ENCODE assay signal across 8 cellular contexts in genomic region chr15:42133892-42134502, GRCh38. TPM values are rescaled to one million over a fixed set of nuclear protein-coding genes. Genes with fewer than 3 reads are reported as not detected.
A peak's percentile ranks its signal among the peaks of the same experiment; 100 is the strongest.
DNase-seq lines count a peak whose midpoint lies in the region; ATAC-seq, FAIRE-seq and TF ChIP-seq lines count a peak whose summit lies in the region.

No MANE protein-coding gene starts in this region.

- H3K23ac ChIP-seq in H1 (ENCODE audit: insufficient read length) (no peak overlapping the region), neuronal stem cell (ENCODE audit: low read depth, low read length, poor library complexity) (peak overlapping the region; percentile 26)

- H2BK5ac ChIP-seq in H1 (ENCODE audit: low read depth, low read length) (no peak overlapping the region), neuronal stem cell (ENCODE audit: low read length) (no peak overlapping the region)

- no peaks in the 10 kb centered on the region for H3K36me3 ChIP-seq in H1 (ENCODE audit: control insufficient read depth in 2 of 4, insufficient read depth in 4 of 4, low read length in 3 of 4)
- no peaks in the 10 kb centered on the region for H3K36me3 ChIP-seq in neuronal stem cell (replicated peaks in 1 of 2; ENCODE audit: control insufficient read depth in 2 of 2, insufficient read depth in 2 of 2, low read length in 2 of 2)

- peak; percentile 93 to 97 for TF ChIP-seq RAD21 in H1 (IDR thresholded peaks at IDR 0.05 in 1 of 2, conservative IDR thresholded peaks at IDR 0.05 in 1 of 2; ENCODE audit: low read depth in 2 of 2, low read length in 2 of 2)

- POLR2A ChIA-PET in H1 (lab: Charles Lee; ENCODE audit: partially characterized antibody) = interaction anchor here (0.6 kb wide), 1 partner anchor 49 kb away, joined by 3 read pairs; no protein-coding TSS in a partner anchor

- H4K91ac ChIP-seq in H1 (replicated peaks; ENCODE audit: insufficient read length, low read length) = no peak overlapping the region
- no peak overlapping the region for H4K91ac ChIP-seq in neuronal stem cell (ENCODE audit: low read depth, low read length, poor library complexity)

- FAIRE-seq in H1 (lab: Jason Lieb, UNC) = peak; percentile 91

- H3K4me1 ChIP-seq in H1 (replicated peaks in 1 of 4; ENCODE audit: control insufficient read depth in 3 of 4, insufficient read depth in 4 of 4, low read length in 3 of 4) (peaks cover 0 to 7% (median 4%) of the 10 kb centered on the region in 4 experiments; a peak in 3 of 7 replicates), neuronal stem cell (ENCODE audit: control insufficient read depth in 2 of 2, insufficient read depth in 1 of 2, low read depth in 1 of 2, low read length in 2 of 2) (peaks cover 0 to 16% of the 10 kb centered on the region in 2 donors)

- H3K79me1 ChIP-seq in H1 (ENCODE audit: low read depth, low read length) (no peaks in the 10 kb centered on the region), neuronal stem cell (ENCODE audit: low read depth, low read length) (no peaks in the 10 kb centered on the region)

- no peak overlapping the region for H2BK12ac ChIP-seq in H1 (ENCODE audit: low read depth, low read length)
- H2BK12ac ChIP-seq in neuronal stem cell (ENCODE audit: low read length) = no peak overlapping the region

- H2AK5ac ChIP-seq in H1 (ENCODE audit: low read depth, low read length) (no peak overlapping the region), neuronal stem cell (ENCODE audit: low read depth, low read length) (peak overlapping the region; percentile 36)

- no peaks in the 10 kb centered on the region for H3K23me2 ChIP-seq in H1 (ENCODE audit: low read depth, low read length)

- no peak overlapping the region for H3K4ac ChIP-seq in H1 (replicated peaks; ENCODE audit: insufficient read length, low read depth, low read length)
- H3K4ac ChIP-seq in neuronal stem cell (ENCODE audit: low read length) = no peak overlapping the region

- H2BK120ac ChIP-seq in H1 (replicated peaks; ENCODE audit: low read depth, low read length) (no peak overlapping the region), neuronal stem cell (ENCODE audit: low read depth, low read length) (no peak overlapping the region)

- CTCF ChIA-PET in H1 (lab: Charles Lee; ENCODE audit: partially characterized antibody) = interaction anchor here (0.6 to 22.6 kb wide), 25 partner anchors 9 to 251 kb away, joined by 3 to 416 read pairs (median 4); partner anchors contain the start of genes PLA2G4D and PLA2G4F

- H3K18ac ChIP-seq in H1 (ENCODE audit: extremely low read depth, low read length) (no peak overlapping the region), neuronal stem cell (ENCODE audit: low read length) (no peak overlapping the region)

- H3K27ac ChIP-seq in 22Rv1 = no peak overlapping the region
- H3K27ac ChIP-seq in H1 (ENCODE audit: low read depth, low read length) = no peak overlapping the region
- no peak overlapping the region for H3K27ac ChIP-seq in neuronal stem cell (replicated peaks; ENCODE audit: low read length)

- 67% methylated on average over 11 of the region's 11 CpGs; no CpG with 5 or more reads in 1 of the 2 experiments for WGBS in H1 (ENCODE audit: extremely low coverage in 1 of 2, insufficient coverage in 1 of 2, insufficient read length in 1 of 2, insufficient replicate concordance in 2 of 2, low coverage in 1 of 2, low lambda C conversion rate in 2 of 2, missing lambda C conversion rate in 1 of 2), 2 experiments
- no CpG with 5 or more reads among the region's 11 CpGs for WGBS in neuronal stem cell (ENCODE audit: extremely low coverage in 2 of 2, insufficient read length in 2 of 2, insufficient replicate concordance in 1 of 2), 2 donors

- ATAC-seq in HG03196 (IDR thresholded peaks at IDR 0.05; ENCODE audit: unreplicated experiment) (no peak), GM18498 (IDR thresholded peaks at IDR 0.05; ENCODE audit: unreplicated experiment) (no peak)

- no peak overlapping the region for H3K4me3 ChIP-seq in GM12865 (ENCODE audit: low read depth, low read length)
- H3K4me3 ChIP-seq in H1 (ENCODE audit: extremely low read depth in 1 of 4, insufficient read depth in 2 of 4, low read depth in 3 of 4, low read length in 4 of 4) = no peak overlapping the region
- peak overlapping the region in 1 of 2 donors; percentile 3 for H3K4me3 ChIP-seq in neuronal stem cell (ENCODE audit: low read length in 2 of 2)

- no peak overlapping the region for H2BK20ac ChIP-seq in H1 (ENCODE audit: low read length)

- no peak overlapping the region for H4K5ac ChIP-seq in H1 (ENCODE audit: insufficient read length, low read depth, low read length)

- no peak overlapping the region for H3K4me2 ChIP-seq in H1 (ENCODE audit: insufficient read depth in 1 of 2, low read depth in 2 of 2, low read length in 2 of 2)
- H3K4me2 ChIP-seq in neuronal stem cell (ENCODE audit: insufficient read depth, low read length, poor library complexity, severe bottlenecking) = no peak overlapping the region

- H2BK15ac ChIP-seq in H1 (ENCODE audit: low read length) = no peak overlapping the region
- H2BK15ac ChIP-seq in neuronal stem cell (ENCODE audit: low read length) = no peak overlapping the region

- TF ChIP-seq CTCF in 22Rv1 (IDR thresholded peaks at IDR 0.05) (peak; percentile 93), GM12865 (IDR thresholded peaks at IDR 0.05; ENCODE audit: insufficient read depth, low read depth, low read length, missing control alignments) (peak; percentile 85), H1 (IDR thresholded peaks at IDR 0.05; ENCODE audit: control extremely low read depth in 1 of 3, insufficient read depth in 1 of 3, low read depth in 1 of 3, low read length in 3 of 3) (peak; percentile 98 to 99 (median 99))

- H3K79me2 ChIP-seq in H1 (ENCODE audit: control insufficient read depth in 1 of 2, insufficient read depth in 2 of 2, low read length in 2 of 2) = no peaks in the 10 kb centered on the region

- peak; percentile 70 for DNase-seq in GM12865 (ENCODE audit: low read depth)
- peak; percentile 29 for DNase-seq in NCI-H2196 (lab: John Stamatoyannopoulos, UW; ENCODE audit: unreplicated experiment)
- DNase-seq in activated CD4-positive, alpha-beta T cell treated with anti-CD3 and anti-CD28 coated beads for 4 hours = peak; percentile 14 to 43
- peak; percentile 56 to 95 for DNase-seq in H1 (ENCODE audit: low read depth in 1 of 2, low spot score in 2 of 2)
- no peak for DNase-seq in neuronal stem cell (ENCODE audit: low spot score)

- H3K27me3 ChIP-seq in H1 (replicated peaks in 1 of 4; ENCODE audit: control insufficient read depth in 3 of 4, extremely low read depth in 1 of 4, insufficient read depth in 3 of 4, low read length in 3 of 4) = no peaks in the 10 kb centered on the region
- peaks cover 0 to 8% (median 0%) of the 10 kb centered on the region in 3 experiments for H3K27me3 ChIP-seq in neuronal stem cell (ENCODE audit: control insufficient read depth in 3 of 3, insufficient read depth in 3 of 3, low read depth in 1 of 3, low read length in 3 of 3)

- H3K9me3 ChIP-seq in H1 (ENCODE audit: insufficient read depth in 2 of 2, low read depth in 1 of 2, low read length in 1 of 2) (0 out of 4 replicates have a peak, but pooled peaks cover 0 to 5% of the 10 kb centered on the region in 2 experiments), neuronal stem cell (replicated peaks in 1 of 2; ENCODE audit: control insufficient read depth in 2 of 2, insufficient read depth in 1 of 2, low read depth in 1 of 2, low read length in 2 of 2) (peaks cover 0 to under 1% of the 10 kb centered on the region in 2 donors)

- no peak for TF ChIP-seq POLR2A in H1 (IDR thresholded peaks at IDR 0.05; ENCODE audit: control extremely low read depth in 1 of 2, low read depth in 2 of 2, low read length in 2 of 2)

- H3K56ac ChIP-seq in H1 (replicated peaks; ENCODE audit: insufficient read length, low read depth, low read length) = no peak overlapping the region

- H2AFZ ChIP-seq in H1 (ENCODE audit: low read length) = peak overlapping the region; percentile 84
- no peak overlapping the region for H2AFZ ChIP-seq in neuronal stem cell (ENCODE audit: low read length)

- H3K14ac ChIP-seq in H1 (ENCODE audit: insufficient read length) (no peak overlapping the region), neuronal stem cell (ENCODE audit: low read length) (no peak overlapping the region)

- H4K20me1 ChIP-seq in H1 (replicated peaks in 1 of 2; ENCODE audit: control insufficient read depth in 1 of 2, insufficient read depth in 2 of 2, low read length in 2 of 2) = no peaks in the 10 kb centered on the region

- no peak overlapping the region for H4K8ac ChIP-seq in H1 (ENCODE audit: extremely low read depth, insufficient read depth, low read length)
- no peak overlapping the region for H4K8ac ChIP-seq in neuronal stem cell (ENCODE audit: low read depth, low read length)

- TF ChIP-seq EP300 in H1 (IDR thresholded peaks at IDR 0.05; ENCODE audit: borderline replicate concordance in 1 of 2, low read depth in 2 of 2, low read length in 2 of 2) = no peak

- H3K9ac ChIP-seq in H1 (replicated peaks in 1 of 4; ENCODE audit: extremely low read depth in 1 of 4, low read depth in 3 of 4, low read length in 3 of 4) (no peak overlapping the region), neuronal stem cell (ENCODE audit: low read depth, low read length, poor library complexity) (no peak overlapping the region)

TF ChIP-seq in H1, 55 proteins besides CTCF, POLR2A, EP300 and RAD21 (continues in another document):
- peak; percentile 40; the same call in 1 of the 2 replicates for TF ChIP-seq CREB1 (IDR thresholded peaks at IDR 0.05)

RNA-seq across cellular contexts. Expression of gene PLA2G4F, which starts 22.4 kb away (rescaled TPM):
- not detected in 2 replicates for total RNA-seq in H1 (2021; fragmentation: NEBNext Ultra II Directional; extraction: Animal tissue kit (Norgen Biotek cat#: 25700))
- not detected in 2 replicates for polyA plus RNA-seq in H1 (2011; rRNA removed)
- not detected for polyA plus RNA-seq in H1 (2011; cell fraction: cytosol; rRNA removed)
- polyA plus RNA-seq in H1 (2011; cell fraction: nucleus; rRNA removed) = not detected
- not detected in 4 replicates for polyA plus RNA-seq in H1 (2012, experiment 1 of 2)
- not detected for polyA plus RNA-seq in H1 (2012, experiment 2 of 2)
- not detected for polyA plus RNA-seq in H1 (2013, experiment 1 of 2)
- polyA plus RNA-seq in H1 (2013, experiment 2 of 2) = 0.04 TPM
- not detected in 2 replicates for polyA minus RNA-seq in H1 (2011; rRNA and poly(A)+ RNA removed)
- polyA minus RNA-seq in H1 (2011; cell fraction: cytosol; rRNA and poly(A)+ RNA removed) = not detected
- polyA minus RNA-seq in H1 (2011; cell fraction: nucleus; rRNA and poly(A)+ RNA removed) = not detected
- not detected for polyA plus RNA-seq in neuronal stem cell (2013, experiment 1 of 2)
- polyA plus RNA-seq in neuronal stem cell (2013, experiment 2 of 2) = not detected

RNA-seq across cellular contexts. Expression of gene PLA2G4D, which starts 39.6 kb away (rescaled TPM):
- total RNA-seq in H1 (2021; fragmentation: NEBNext Ultra II Directional; extraction: Animal tissue kit (Norgen Biotek cat#: 25700)) = 0.07 and 0.33 TPM in 2 replicates
- polyA plus RNA-seq in H1 (2011; rRNA removed) = 0.18 and 0.20 TPM in 2 replicates
- polyA plus RNA-seq in H1 (2011; cell fraction: cytosol; rRNA removed) = 0.14 TPM
- 0.67 TPM for polyA plus RNA-seq in H1 (2011; cell fraction: nucleus; rRNA removed)
- polyA plus RNA-seq in H1 (2012, experiment 1 of 2) = 0.06 to 0.13 TPM (median 0.09 TPM) in 3 of 4 replicates, not detected in the other
- 0.09 TPM for polyA plus RNA-seq in H1 (2012, experiment 2 of 2)
- polyA plus RNA-seq in H1 (2013, experiment 1 of 2) = 0.10 TPM
- 0.06 TPM for polyA plus RNA-seq in H1 (2013, experiment 2 of 2)
- polyA minus RNA-seq in H1 (2011; rRNA and poly(A)+ RNA removed) = 0.22 TPM in 1 of 2 replicates, not detected in the other
- polyA minus RNA-seq in H1 (2011; cell fraction: cytosol; rRNA and poly(A)+ RNA removed) = not detected
- polyA minus RNA-seq in H1 (2011; cell fraction: nucleus; rRNA and poly(A)+ RNA removed) = 0.30 TPM
- 0.03 TPM for polyA plus RNA-seq in neuronal stem cell (2013, experiment 1 of 2)
- polyA plus RNA-seq in neuronal stem cell (2013, experiment 2 of 2) = 0.07 TPM
